In genomic region chr14:77607741-77608302, GRCh38 we compare ENCODE assay signal across 9 cellular contexts. TPM values are rescaled to one million over a fixed set of nuclear protein-coding genes. Genes with fewer than 3 reads are reported as not detected.
A peak's percentile ranks its signal among the peaks of the same experiment; 100 is the strongest.
DNase-seq lines count a peak whose midpoint lies in the region; ATAC-seq and TF ChIP-seq lines count a peak whose summit lies in the region.
"Had no signal": no experiment of that assay in that cellular context is flagged by ENCODE, and none has a peak within 500 bp of the region (broad histone marks: within the 10 kb centered on the region; RNA-seq: fewer than 3 reads in every experiment).

No MANE protein-coding gene starts in this region.

- peaks cover 30% of the 10 kb centered on the region for H3K79me2 ChIP-seq in neural progenitor cell (ENCODE audit: low read depth)

- ATAC-seq in GM19023 (IDR thresholded peaks at IDR 0.05; ENCODE audit: unreplicated experiment) (peak; percentile 56), HG03432 (IDR thresholded peaks at IDR 0.05; ENCODE audit: unreplicated experiment) (peak; percentile 65)
- peak; percentile 47 to 72 for ATAC-seq in activated naive CD4-positive, alpha-beta T cell treated with anti-CD3 and anti-CD28 coated beads, Interleukin-2, amount 50 U/mL, for 72 hours

- H3K9me3 ChIP-seq in neural progenitor cell (ENCODE audit: low read depth): no peaks in the 10 kb centered on the region

- H3K4me3 ChIP-seq in neural progenitor cell: no peak overlapping the region

- H3K4me1 ChIP-seq in neural progenitor cell: peaks cover 9% of the 10 kb centered on the region

- no peaks in the 10 kb centered on the region for H3K9me3 Mint-ChIP-seq in activated naive CD4-positive, alpha-beta T cell treated with anti-CD3 and anti-CD28 coated beads, Interleukin-2, amount 50 U/mL, for 72 hours
- H3K9me3 Mint-ChIP-seq in neural progenitor cell: no peaks in the 10 kb centered on the region

- H3K9ac ChIP-seq in neural progenitor cell: no peak overlapping the region

- H3K36me3 Mint-ChIP-seq in activated naive CD4-positive, alpha-beta T cell treated with anti-CD3 and anti-CD28 coated beads, Interleukin-2, amount 50 U/mL, for 72 hours: no peaks in the 10 kb centered on the region
- peaks cover 3% of the 10 kb centered on the region for H3K36me3 Mint-ChIP-seq in neural progenitor cell

- DNase-seq in activated naive CD4-positive, alpha-beta T cell treated with anti-CD3 and anti-CD28 coated beads, Interleukin-2, amount 50 U/mL, for 72 hours (ENCODE audit: low spot score in 2 of 2): no peak
- DNase-seq in neural progenitor cell (ENCODE audit: low spot score) (peak; percentile 19), dedifferentiated amniotic fluid mesenchymal stem cell (ENCODE audit: extremely low spot score) (no peak), midbrain (lab: John Stamatoyannopoulos, UW) (no peak), NCI-H2171 (lab: John Stamatoyannopoulos, UW) (no peak), NCI-H2107 treated with DMSO at 0.1 percent for 48 hours (lab: John Stamatoyannopoulos, UW; ENCODE audit: unreplicated experiment) (no peak)
- DNase-seq: NCI-H1048 had no signal

- H3K4me2 ChIP-seq in neural progenitor cell: peak overlapping the region; percentile 50

- H4K20me1 ChIP-seq in neural progenitor cell (ENCODE audit: low read depth): no peaks in the 10 kb centered on the region

- no peaks in the 10 kb centered on the region for H3K27me3 Mint-ChIP-seq in neural progenitor cell (ENCODE audit: insufficient read depth, low read depth)

- no peaks in the 10 kb centered on the region for H3K27me3 ChIP-seq in neural progenitor cell

- no peaks in the 10 kb centered on the region for H3K36me3 ChIP-seq in neural progenitor cell

- H3K4me1 Mint-ChIP-seq in neural progenitor cell: peaks cover 10% of the 10 kb centered on the region

- peak overlapping the region; percentile 46 for H2AFZ ChIP-seq in neural progenitor cell (replicated peaks)

- peak overlapping the region; percentile 16 for H3K27ac ChIP-seq in neural progenitor cell

- peaks cover 5% of the 10 kb centered on the region for H3F3A ChIP-seq in neural progenitor cell (ENCODE audit: low read depth)

- no peak for TF ChIP-seq CTCF in neural progenitor cell (IDR thresholded peaks at IDR 0.05)

- peak overlapping the region; percentile 39 to 65 for H3K27ac Mint-ChIP-seq in activated naive CD4-positive, alpha-beta T cell treated with anti-CD3 and anti-CD28 coated beads, Interleukin-2, amount 50 U/mL, for 72 hours
- no peak overlapping the region for H3K27ac Mint-ChIP-seq in neural progenitor cell

- H3K4me3 Mint-ChIP-seq in neural progenitor cell: no peak overlapping the region

RNA-seq across cellular contexts. Expression of gene SPTLC2, which starts 8.6 kb away (rescaled TPM):
- 10 to 100 TPM; 18.8 to 25.8 TPM for total RNA-seq in activated naive CD4-positive, alpha-beta T cell treated with anti-CD3 and anti-CD28 coated beads, Interleukin-2, amount 50 U/mL, for 72 hours
- 8.0 and 12.3 TPM in 2 replicates for total RNA-seq in neural progenitor cell (ENCODE audit: low replicate concordance)
